8 cellular contexts compared by ENCODE assay signal in the genomic region with DNA sequence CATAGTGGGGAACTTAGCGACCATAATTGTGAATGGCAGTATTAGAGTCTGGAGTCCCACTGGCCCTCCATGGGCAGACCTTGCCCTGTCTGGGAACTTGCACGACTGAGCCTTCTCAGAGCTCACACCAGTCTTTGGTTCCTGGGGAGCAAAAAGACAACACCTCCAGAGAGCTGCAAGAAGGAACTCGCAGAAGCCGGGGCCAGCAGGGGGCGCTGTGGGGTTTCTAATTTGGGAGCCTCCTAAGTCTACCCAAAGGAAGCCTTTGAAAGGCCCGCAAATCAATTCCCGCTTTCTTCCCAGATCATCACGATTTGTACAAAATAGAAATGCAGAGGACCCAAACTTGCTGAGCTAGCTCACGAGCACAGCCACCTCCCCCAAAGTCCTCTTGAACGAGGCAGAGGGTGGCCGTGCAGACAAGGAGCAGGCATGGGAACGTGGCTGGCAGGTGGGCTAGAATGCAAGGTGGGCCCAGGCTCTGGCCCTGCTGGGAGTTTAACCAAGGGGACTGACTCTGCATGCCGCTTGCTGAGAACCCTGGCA. TPM values are rescaled to one million over a fixed set of nuclear protein-coding genes. Genes with fewer than 3 reads are reported as not detected.
DNase-seq lines count a peak whose midpoint lies in the region; ATAC-seq, FAIRE-seq and TF ChIP-seq lines count a peak whose summit lies in the region.

No MANE protein-coding gene starts in this region.

- H3K27ac ChIP-seq in PC-9 (no peak overlapping the region), testis (no peak overlapping the region)

- no peak for TF ChIP-seq POLR2A in testis (IDR thresholded peaks at IDR 0.05)

- H3K9me2 ChIP-seq in PC-9 (ENCODE audit: insufficient read depth) = no peaks in the 10 kb centered on the region

- no peaks in the 10 kb centered on the region for H3F3A ChIP-seq in PC-9 (ENCODE audit: insufficient read depth, low read depth)

- FAIRE-seq in frontal cortex (lab: Jason Lieb, UNC) = no peak

- H3K4me1 ChIP-seq in PC-9 (replicated peaks; ENCODE audit: insufficient read depth) (no peaks in the 10 kb centered on the region), testis (no peaks in the 10 kb centered on the region)

- ATAC-seq in HG02870 (IDR thresholded peaks at IDR 0.05; ENCODE audit: unreplicated experiment) = no peak

- H3K4me3 ChIP-seq in PC-9 = no peak overlapping the region
- no peak overlapping the region for H3K4me3 ChIP-seq in testis

- BruUV-seq in PC-9 (replicated peaks; lab: Mats Ljungman, UMichigan) = no TSS peak

- H2AFZ ChIP-seq in PC-9 = no peak overlapping the region

- H3K27me3 ChIP-seq in PC-9 (ENCODE audit: insufficient read depth, low read depth) (peaks cover 90% of the 10 kb centered on the region), testis (no peaks in the 10 kb centered on the region)

- no peaks in the 10 kb centered on the region for H3K79me2 ChIP-seq in PC-9 (ENCODE audit: low read depth)

- in situ Hi-C loops in KBM-7 (cut with MboI; ENCODE audit: low pct_unique_long_range_greater_than_20kb, low sequenced_read_pairs) = no loop called here

- no peaks in the 10 kb centered on the region for H4K20me1 ChIP-seq in PC-9 (ENCODE audit: insufficient read depth)

- WGBS in testis, 2 donors = 20 to 27% methylated on average over 11 to 13 of the region's 13 CpGs

- peak; percentile 88 for TF ChIP-seq CTCF in PC-9 (conservative IDR thresholded peaks at IDR 0.05)
- peak; percentile 48 to 87 (median 48) for TF ChIP-seq CTCF in testis (IDR thresholded peaks at IDR 0.05)

- H3K36me3 ChIP-seq in PC-9 (ENCODE audit: low read depth) (no peaks in the 10 kb centered on the region), testis (ENCODE audit: low read depth, missing control alignments) (no peaks in the 10 kb centered on the region)

- intact Hi-C loops in PC-9 (cut with micrococcal nuclease; ENCODE audit: unreplicated experiment) = loop anchor here (1.0 to 10.0 kb wide), 3 partner anchors 128 to 618 kb away; partner anchors contain the start of gene NOS1
- intact Hi-C loops in testis (cut with DNase I; ENCODE audit: low total_unique reads) = no loop called here

- CTCF ChIA-PET in PC-9 (lab: Charles Lee) = interaction anchor here (0.7 kb wide), 1 partner anchor 615 kb away, joined by 4 read pairs; no protein-coding TSS in a partner anchor

- H3K4me2 ChIP-seq in PC-9 = no peak overlapping the region

- H3K9me3 ChIP-seq in PC-9 (ENCODE audit: insufficient read depth, low read depth) (no peaks in the 10 kb centered on the region), testis (no peaks in the 10 kb centered on the region)

- POLR2A ChIA-PET in PC-9 (lab: Charles Lee; ENCODE audit: unreplicated experiment) = no interaction called here

- DNase-seq in DMS 273 treated with DMSO at 0.1 percent for 48 hours (lab: John Stamatoyannopoulos, UW) (peak; percentile 28), KBM-7 (peak; percentile 74), PC-9 (peak; percentile 53 to 58), frontal cortex (ENCODE audit: low spot score in 2 of 2) (peak; percentile 17 to 68), occipital lobe (lab: John Stamatoyannopoulos, UW) (peak; percentile 52), testis (peak; percentile 94)
- peak; percentile 53 to 68 for DNase-seq in activated T-helper 1 cell treated with anti-CD3 and anti-CD28 coated beads, Interleukin-2, amount 50 U/mL, for 16 hours (ENCODE audit: low read depth in 1 of 2, low spot score in 1 of 2)

RNA-seq across cellular contexts. Expression of gene FBXO21, which starts 46.3 kb away (rescaled TPM):
- total RNA-seq in PC-9 (2021) = 31.4 and 32.4 TPM in 2 replicates
- 158 TPM for total RNA-seq in frontal cortex
- 131 TPM for total RNA-seq in occipital lobe
- 100 to 1,000 TPM; 290 to 519 TPM for total RNA-seq in testis
- polyA plus RNA-seq in testis (ENCODE audit: insufficient read depth, low read depth, low replicate concordance) = 101 TPM

Comparison
In these comparisons a context has a peak if more than half of its experiments do, and no peak if none do; other contexts are left out.
1. DNase-seq: peak in every context shown above with its lines; median percentile 94 in testis; 74 in KBM-7; 60 in activated T-helper 1 cell treated with anti-CD3 and anti-CD28 coated beads, Interleukin-2, amount 50 U/mL, for 16 hours; 56 in PC-9; 52 in occipital lobe; 42 in frontal cortex; 28 in DMS 273 treated with DMSO at 0.1 percent for 48 hours.